23 cellular contexts compared by ENCODE assay signal in the genomic region with DNA sequence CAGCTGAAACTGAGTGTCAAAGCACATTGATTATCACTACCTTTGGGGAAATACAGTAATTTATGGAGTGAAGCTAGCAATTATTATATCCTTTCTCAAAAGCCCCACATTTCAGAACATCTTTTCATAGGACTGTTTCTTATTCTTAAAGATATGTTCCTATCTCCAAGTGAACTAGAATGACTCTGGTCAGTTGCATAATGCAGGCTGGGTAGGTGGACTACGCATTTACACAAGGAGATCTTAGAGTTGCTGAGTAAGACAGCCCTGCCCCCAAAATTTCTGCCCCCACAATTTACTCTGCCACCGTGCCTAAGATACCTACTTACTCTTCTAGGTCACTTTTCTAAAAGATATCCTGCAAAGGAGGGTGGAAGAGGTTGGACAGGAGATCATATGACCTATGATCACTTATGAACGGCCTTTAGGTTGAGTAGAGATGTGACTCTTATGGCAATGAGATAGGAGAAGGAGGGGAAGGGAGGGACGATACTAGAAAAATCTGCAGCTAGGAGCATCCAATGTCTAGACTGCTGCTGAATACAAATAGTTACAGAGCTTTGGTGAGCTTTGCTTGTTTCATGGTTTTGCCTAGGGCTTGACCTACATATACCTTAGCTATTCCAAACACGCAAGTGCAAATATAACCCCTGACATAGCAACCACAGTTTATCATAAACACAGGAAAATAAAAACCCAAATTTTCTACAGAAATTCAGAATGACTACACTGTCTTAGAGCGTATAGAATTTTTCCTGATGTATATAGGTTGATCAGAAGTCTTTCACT.
"Had no signal": no experiment of that assay in that cellular context is flagged by ENCODE, and none has a peak within 500 bp of the region (broad histone marks: within the 10 kb centered on the region; RNA-seq: fewer than 3 reads in every experiment).

No MANE protein-coding gene starts in this region.

- H3K36me3 Mint-ChIP-seq: mesothelial cell of epicardium; natural killer cell; stimulated activated naive B cell treated with anti-CD40 and anti-IgM and Interleukin-4, amounts not matched to agents 10 μg/mL and 1 μg/mL and 100 μg/mL, for 72 hours had no signal

- H3K27ac ChIP-seq: epithelial cell of prostate, esophagus squamous epithelium, hepatocyte, sigmoid colon, skin epidermis, thoracic aorta, transverse colon had no signal

- H3K4me3 ChIP-seq: esophagus squamous epithelium, hepatocyte, sigmoid colon, skin epidermis, thoracic aorta, transverse colon had no signal

- ATAC-seq: effector memory CD8-positive, alpha-beta T cell; natural killer cell; stimulated activated naive B cell treated with anti-CD40 and anti-IgM and Interleukin-4, amounts not matched to agents 10 μg/mL and 1 μg/mL and 100 μg/mL, for 72 hours; stimulated activated naive CD8-positive, alpha-beta T cell treated with anti-CD3 and anti-CD28 coated beads, Interleukin-15, amount 100 ng/mL, for 72 hours had no signal

- FAIRE-seq: colon, urothelium cell line had no signal

- H3K4me3 Mint-ChIP-seq: dendritic cell treated with granulocyte-macrophage colony-stimulating factor and Interleukin-4, amounts not matched to agents 40 ng/mL and 50 ng/mL, for 4 days; effector memory CD8-positive, alpha-beta T cell; mesothelial cell of epicardium; natural killer cell; neural crest cell; stimulated activated naive B cell treated with anti-CD40 and anti-IgM and Interleukin-4, amounts not matched to agents 10 μg/mL and 1 μg/mL and 100 μg/mL, for 72 hours; stimulated activated naive CD8-positive, alpha-beta T cell treated with anti-CD3 and anti-CD28 coated beads, Interleukin-15, amount 100 ng/mL, for 72 hours had no signal

- H3K4me1 Mint-ChIP-seq: mesothelial cell of epicardium; natural killer cell; stimulated activated naive B cell treated with anti-CD40 and anti-IgM and Interleukin-4, amounts not matched to agents 10 μg/mL and 1 μg/mL and 100 μg/mL, for 72 hours; stimulated activated naive CD8-positive, alpha-beta T cell treated with anti-CD3 and anti-CD28 coated beads, Interleukin-15, amount 100 ng/mL, for 72 hours had no signal

- H3K27ac Mint-ChIP-seq: dendritic cell treated with granulocyte-macrophage colony-stimulating factor and Interleukin-4, amounts not matched to agents 40 ng/mL and 50 ng/mL, for 4 days; effector memory CD8-positive, alpha-beta T cell; mesothelial cell of epicardium; natural killer cell; stimulated activated naive B cell treated with anti-CD40 and anti-IgM and Interleukin-4, amounts not matched to agents 10 μg/mL and 1 μg/mL and 100 μg/mL, for 72 hours; stimulated activated naive CD8-positive, alpha-beta T cell treated with anti-CD3 and anti-CD28 coated beads, Interleukin-15, amount 100 ng/mL, for 72 hours had no signal

- H3K9me3 Mint-ChIP-seq: dendritic cell treated with granulocyte-macrophage colony-stimulating factor and Interleukin-4, amounts not matched to agents 40 ng/mL and 50 ng/mL, for 4 days; effector memory CD8-positive, alpha-beta T cell; mesothelial cell of epicardium; natural killer cell; neural crest cell; stimulated activated naive CD8-positive, alpha-beta T cell treated with anti-CD3 and anti-CD28 coated beads, Interleukin-15, amount 100 ng/mL, for 72 hours had no signal

- H2AFZ ChIP-seq: hepatocyte had no signal

- H3K4me2 ChIP-seq: hepatocyte had no signal

- H3K27me3 Mint-ChIP-seq: dendritic cell treated with granulocyte-macrophage colony-stimulating factor and Interleukin-4, amounts not matched to agents 40 ng/mL and 50 ng/mL, for 4 days; stimulated activated naive CD8-positive, alpha-beta T cell treated with anti-CD3 and anti-CD28 coated beads, Interleukin-15, amount 100 ng/mL, for 72 hours had no signal

- H3K36me3 ChIP-seq: esophagus squamous epithelium, sigmoid colon, thoracic aorta, transverse colon had no signal

- H3K9me3 ChIP-seq: esophagus squamous epithelium, sigmoid colon, thoracic aorta, transverse colon had no signal

- H3K27me3 ChIP-seq: esophagus squamous epithelium, hepatocyte, sigmoid colon, transverse colon had no signal

- DNase-seq: effector memory CD8-positive, alpha-beta T cell; esophagus squamous epithelium; foreskin melanocyte; head of caudate nucleus; kidney glomerular epithelial cell; mammary epithelial cell; natural killer cell; posterior cingulate gyrus; sigmoid colon; stimulated activated CD4-positive, alpha-beta T cell treated with anti-CD3 and anti-CD28 coated beads, Interleukin-2, amount 100 ng/mL, for 24 hours; stimulated activated CD4-positive, alpha-beta T cell treated with anti-CD3 and anti-CD28 coated beads, Interleukin-4, amount 100 ng/mL, for 4 hours; stimulated activated naive B cell treated with anti-CD40 and anti-IgM and Interleukin-4, amounts not matched to agents 10 μg/mL and 1 μg/mL and 100 μg/mL, for 72 hours; stimulated activated naive CD8-positive, alpha-beta T cell treated with anti-CD3 and anti-CD28 coated beads, Interleukin-15, amount 100 ng/mL, for 72 hours; transverse colon had no signal
